ENCODE assay signal across 2 cellular contexts in genomic region chr12:2023365-2023764, GRCh38.
TF ChIP-seq lines count a peak whose summit lies in the region.

No MANE protein-coding gene starts in this region.

TF ChIP-seq in GM23338, 12 proteins besides CTCF, POLR2A, EP300 and RAD21 (continued from another document):
- TF ChIP-seq ZNF114 (CRISPR knock-in tag; IDR thresholded peaks at IDR 0.05) (no peak), ZNF462 (CRISPR knock-in tag; IDR thresholded peaks at IDR 0.05) (no peak), CREB1 (CRISPR knock-in tag; IDR thresholded peaks at IDR 0.05; ENCODE audit: low read depth) (no peak), STAT1 (IDR thresholded peaks at IDR 0.05; ENCODE audit: unreplicated experiment) (no peak), NANOG (IDR thresholded peaks at IDR 0.05; ENCODE audit: borderline replicate concordance) (no peak), ZNF331 (CRISPR knock-in tag; IDR thresholded peaks at IDR 0.05; ENCODE audit: low read depth) (no peak), EZH2 (IDR thresholded peaks at IDR 0.05; ENCODE audit: low read depth, unreplicated experiment) (no peak), EZH2phosphoT487 (IDR thresholded peaks at IDR 0.05; ENCODE audit: unreplicated experiment) (no peak), ETS1 (IDR thresholded peaks at IDR 0.05) (no peak), REST (IDR thresholded peaks at IDR 0.05; ENCODE audit: unreplicated experiment) (no peak), POLR2AphosphoS5 (IDR thresholded peaks at IDR 0.05; ENCODE audit: low read depth) (no peak)

TF ChIP-seq in H1, 55 proteins besides CTCF, POLR2A, EP300 and RAD21 (continued from another document):
- no peak for TF ChIP-seq RFX5 (IDR thresholded peaks at IDR 0.05; ENCODE audit: borderline replicate concordance, low read depth, low read length)
